8 cellular contexts compared by ENCODE assay signal in genomic region chr7:93231799-93232672, GRCh38. TPM values are rescaled to one million over a fixed set of nuclear protein-coding genes. Genes with fewer than 3 reads are reported as not detected.
DNase-seq lines count a peak whose midpoint lies in the region; ATAC-seq and TF ChIP-seq lines count a peak whose summit lies in the region.

A gene with protein sequence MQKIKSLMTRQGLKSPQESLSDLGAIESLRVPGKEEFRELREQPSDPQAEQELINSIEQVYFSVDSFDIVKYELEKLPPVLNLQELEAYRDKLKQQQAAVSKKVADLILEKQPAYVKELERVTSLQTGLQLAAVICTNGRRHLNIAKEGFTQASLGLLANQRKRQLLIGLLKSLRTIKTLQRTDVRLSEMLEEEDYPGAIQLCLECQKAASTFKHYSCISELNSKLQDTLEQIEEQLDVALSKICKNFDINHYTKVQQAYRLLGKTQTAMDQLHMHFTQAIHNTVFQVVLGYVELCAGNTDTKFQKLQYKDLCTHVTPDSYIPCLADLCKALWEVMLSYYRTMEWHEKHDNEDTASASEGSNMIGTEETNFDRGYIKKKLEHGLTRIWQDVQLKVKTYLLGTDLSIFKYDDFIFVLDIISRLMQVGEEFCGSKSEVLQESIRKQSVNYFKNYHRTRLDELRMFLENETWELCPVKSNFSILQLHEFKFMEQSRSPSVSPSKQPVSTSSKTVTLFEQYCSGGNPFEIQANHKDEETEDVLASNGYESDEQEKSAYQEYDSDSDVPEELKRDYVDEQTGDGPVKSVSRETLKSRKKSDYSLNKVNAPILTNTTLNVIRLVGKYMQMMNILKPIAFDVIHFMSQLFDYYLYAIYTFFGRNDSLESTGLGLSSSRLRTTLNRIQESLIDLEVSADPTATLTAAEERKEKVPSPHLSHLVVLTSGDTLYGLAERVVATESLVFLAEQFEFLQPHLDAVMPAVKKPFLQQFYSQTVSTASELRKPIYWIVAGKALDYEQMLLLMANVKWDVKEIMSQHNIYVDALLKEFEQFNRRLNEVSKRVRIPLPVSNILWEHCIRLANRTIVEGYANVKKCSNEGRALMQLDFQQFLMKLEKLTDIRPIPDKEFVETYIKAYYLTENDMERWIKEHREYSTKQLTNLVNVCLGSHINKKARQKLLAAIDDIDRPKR (plus strand): TSS chr7:93232366. CDS start chr7:93232468, 102 bp downstream.

- POLR2A ChIA-PET in CD4-positive, alpha-beta memory T cell (lab: Charles Lee; ENCODE audit: partially characterized antibody) = interaction anchor here (0.8 to 2.5 kb wide), 12 partner anchors 9 to 1425 kb away, joined by 3 to 24 read pairs (median 8); partner anchors contain the start of genes CDK6, FAM133B, GATAD1 and PEX1

- no peak for TF ChIP-seq CTCF in lung (IDR thresholded peaks at IDR 0.05; ENCODE audit: control extremely low read depth, extremely low read depth)

- no peaks in the 10 kb centered on the region for H3K36me3 ChIP-seq in CD4-positive, alpha-beta memory T cell (ENCODE audit: insufficient read depth, low read length)
- H3K36me3 ChIP-seq in lung (ENCODE audit: control insufficient read depth in 2 of 2, insufficient read depth in 2 of 2, low read length in 2 of 2) = no peaks in the 10 kb centered on the region

- no peaks in the 10 kb centered on the region for H3K27me3 Mint-ChIP-seq in CD4-positive, alpha-beta memory T cell

- CTCF ChIA-PET in CD4-positive, alpha-beta memory T cell (lab: Charles Lee; ENCODE audit: partially characterized antibody) = interaction anchor here (0.8 to 3.5 kb wide), 7 partner anchors 10 to 784 kb away, joined by 3 to 31 read pairs (median 5); partner anchors contain the start of genes RBM48, SAMD9 and SAMD9L

- H3K27ac ChIP-seq in CD4-positive, alpha-beta memory T cell (ENCODE audit: low read depth, low read length) = peak within 1 kb of the TSS; percentile 86
- H3K27ac ChIP-seq in lung (ENCODE audit: low read depth in 1 of 2, low read length in 1 of 2) = peak within 1 kb of the TSS; percentile 4 to 74

- no peaks in the 10 kb centered on the region for H3K9me3 Mint-ChIP-seq in CD4-positive, alpha-beta memory T cell

- intact Hi-C loops in CD4-positive, alpha-beta memory T cell (cut with micrococcal nuclease) = loop anchor here (1.0 to 10.0 kb wide), 13 partner anchors 13 to 1425 kb away; partner anchors contain the start of genes ANKIB1, BET1, FAM133B and KRIT1

- H3K36me3 Mint-ChIP-seq in CD4-positive, alpha-beta memory T cell = peaks cover 0 to 5% of the 10 kb centered on the region in 2 donors

- ATAC-seq in GM19467 (IDR thresholded peaks at IDR 0.05; ENCODE audit: unreplicated experiment) (peak; percentile 100), lung (ENCODE audit: insufficient read depth, low FRiP score) (peak; percentile 100)

- DNase-seq in CD4-positive, alpha-beta memory T cell = peak; percentile 95 to 98 (median 97)
- peak; percentile 67 for DNase-seq in HS-27A (ENCODE audit: low read depth)
- peak; percentile 57 for DNase-seq in NK-92 (lab: John Stamatoyannopoulos, UW; ENCODE audit: unreplicated experiment)
- peak; percentile 80 for DNase-seq in activated CD8-positive, alpha-beta memory T cell treated with anti-CD3 and anti-CD28 coated beads for 1 hour (ENCODE audit: extremely low read depth in 1 of 2, low read depth in 1 of 2)
- peak; percentile 81 for DNase-seq in effector CD8-positive, alpha-beta T cell (lab: John Stamatoyannopoulos, UW)
- peak; percentile 96 for DNase-seq in lung (ENCODE audit: low spot score)
- peak; percentile 59 to 89 (median 79) for DNase-seq in stimulated activated CD4-positive, alpha-beta T cell treated with anti-CD3 and anti-CD28 coated beads, TNF-alpha, amount 100 ng/mL, for 4 hours (ENCODE audit: low read depth in 3 of 3)

- H3K9me3 ChIP-seq in CD4-positive, alpha-beta memory T cell (ENCODE audit: control insufficient read depth in 1 of 2, low read length in 2 of 2) = no peaks in the 10 kb centered on the region
- no peaks in the 10 kb centered on the region for H3K9me3 ChIP-seq in lung (ENCODE audit: control insufficient read depth in 2 of 2, insufficient read depth in 1 of 2, low read length in 1 of 2)

- peaks cover 31% of the 10 kb centered on the region for H3K4me1 ChIP-seq in CD4-positive, alpha-beta memory T cell (ENCODE audit: insufficient read depth, low read length)
- H3K4me1 ChIP-seq in lung (ENCODE audit: control insufficient read depth in 2 of 2, insufficient read depth in 2 of 2, low read length in 2 of 2) = peaks cover 0 to 4% of the 10 kb centered on the region in 2 donors

- peaks cover 9 to 20% (median 14%) of the 10 kb centered on the region in 4 donors for H3K4me1 Mint-ChIP-seq in CD4-positive, alpha-beta memory T cell

- WGBS in lung, 2 donors = 0% methylated on average over 40 of the region's 40 CpGs

- H3K4me3 Mint-ChIP-seq in CD4-positive, alpha-beta memory T cell = peak within 1 kb of the TSS; percentile 91 to 97 (median 95)

- peak within 1 kb of the TSS; percentile 85 to 100 (median 98) for H3K27ac Mint-ChIP-seq in CD4-positive, alpha-beta memory T cell

- peak within 1 kb of the TSS; percentile 66 to 99 for H3K4me3 ChIP-seq in CD4-positive, alpha-beta memory T cell (ENCODE audit: low read length in 2 of 2)
- peak within 1 kb of the TSS; percentile 89 for H3K4me3 ChIP-seq in lung

- no peaks in the 10 kb centered on the region for H3K27me3 ChIP-seq in CD4-positive, alpha-beta memory T cell (ENCODE audit: insufficient read depth, low read length)
- H3K27me3 ChIP-seq in lung (ENCODE audit: control insufficient read depth, insufficient read depth) = no peaks in the 10 kb centered on the region

RNA-seq across cellular contexts. Expression of the gene that starts here (rescaled TPM):
- total RNA-seq in CD4-positive, alpha-beta memory T cell = 10 to 100 TPM; 35.1 to 45.8 TPM
- 10 to 100 TPM in 1 of 2 donors, 1 to 10 TPM in 1; 7.5 to 17.0 TPM for polyA plus RNA-seq in CD4-positive, alpha-beta memory T cell
- total RNA-seq in lung = 10 to 100 TPM; 19.6 to 52.5 TPM
- polyA plus RNA-seq in lung = 1 to 10 TPM; 6.6 to 7.9 TPM

Comparison
In these comparisons a context has a peak if more than half of its experiments do, and no peak if none do; other contexts are left out.
1. Peak in every context shown above with its lines: DNase-seq, ATAC-seq, H3K4me3 ChIP-seq and H3K27ac ChIP-seq.